In the genomic region with DNA sequence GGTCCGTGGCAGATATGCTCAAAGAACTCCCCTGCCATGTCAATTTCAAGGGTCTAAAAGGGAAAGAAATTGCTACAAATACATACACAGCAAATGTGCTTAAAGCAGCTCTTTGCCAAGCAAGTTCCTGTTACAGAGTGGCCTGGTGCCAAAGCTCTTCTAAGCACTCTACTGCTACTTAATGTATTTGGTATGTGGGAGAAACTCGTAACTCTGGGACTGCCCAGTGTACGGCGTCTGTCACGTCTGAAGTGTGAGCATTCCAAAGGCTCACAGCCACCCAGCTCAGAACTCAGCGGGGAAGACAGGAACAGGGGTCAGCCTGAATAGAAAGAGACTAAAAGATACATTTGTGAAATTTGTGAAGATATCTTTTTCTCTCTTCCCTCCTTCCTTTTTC, we compare ENCODE assay signal across 1 cellular context.
TF ChIP-seq lines count a peak whose summit lies in the region.

No MANE protein-coding gene starts in this region.

TF ChIP-seq in SK-N-SH, 30 proteins besides CTCF, POLR2A, EP300 and RAD21 (continued from another document):
- TF ChIP-seq NFIC (IDR thresholded peaks at IDR 0.05; ENCODE audit: borderline replicate concordance) (peak; percentile 96), NRF1 (IDR thresholded peaks at IDR 0.05; ENCODE audit: low read depth, low read length) (no peak), TCF12 (IDR thresholded peaks at IDR 0.05) (peak; percentile 87), ELF1 (IDR thresholded peaks at IDR 0.05) (no peak; the same call in 1 of the 2 replicates), YY1 (IDR thresholded peaks at IDR 0.05; ENCODE audit: low read depth) (peak; percentile 17; the same call in 1 of the 2 replicates), TEAD4 (IDR thresholded peaks at IDR 0.05; ENCODE audit: borderline replicate concordance, insufficient read depth) (peak; percentile 53; the same call in 1 of the 2 replicates), SMC3 (IDR thresholded peaks at IDR 0.05; ENCODE audit: low read depth, low read length) (peak; percentile 27; the same call in 1 of the 2 replicates), JUND (IDR thresholded peaks at IDR 0.05) (peak; percentile 61), MXI1 (IDR thresholded peaks at IDR 0.05; ENCODE audit: low read depth, low read length) (peak; percentile 65; the same call in 1 of the 2 replicates), POLR2AphosphoS5 (IDR thresholded peaks at IDR 0.05; ENCODE audit: low read depth, low read length) (peak; percentile 71), FOSL2 (IDR thresholded peaks at IDR 0.05; ENCODE audit: borderline replicate concordance, low read depth) (no peak), GABPA (IDR thresholded peaks at IDR 0.05; ENCODE audit: low read depth) (no peak), FOXJ3 (CRISPR knock-in tag; IDR thresholded peaks at IDR 0.05) (peak; percentile 50; the same call in 1 of the 2 replicates), RXRA (IDR thresholded peaks at IDR 0.05; ENCODE audit: borderline replicate concordance, low read depth) (peak; percentile 42; the same call in 1 of the 2 replicates)
- TF ChIP-seq, protein P1, sequence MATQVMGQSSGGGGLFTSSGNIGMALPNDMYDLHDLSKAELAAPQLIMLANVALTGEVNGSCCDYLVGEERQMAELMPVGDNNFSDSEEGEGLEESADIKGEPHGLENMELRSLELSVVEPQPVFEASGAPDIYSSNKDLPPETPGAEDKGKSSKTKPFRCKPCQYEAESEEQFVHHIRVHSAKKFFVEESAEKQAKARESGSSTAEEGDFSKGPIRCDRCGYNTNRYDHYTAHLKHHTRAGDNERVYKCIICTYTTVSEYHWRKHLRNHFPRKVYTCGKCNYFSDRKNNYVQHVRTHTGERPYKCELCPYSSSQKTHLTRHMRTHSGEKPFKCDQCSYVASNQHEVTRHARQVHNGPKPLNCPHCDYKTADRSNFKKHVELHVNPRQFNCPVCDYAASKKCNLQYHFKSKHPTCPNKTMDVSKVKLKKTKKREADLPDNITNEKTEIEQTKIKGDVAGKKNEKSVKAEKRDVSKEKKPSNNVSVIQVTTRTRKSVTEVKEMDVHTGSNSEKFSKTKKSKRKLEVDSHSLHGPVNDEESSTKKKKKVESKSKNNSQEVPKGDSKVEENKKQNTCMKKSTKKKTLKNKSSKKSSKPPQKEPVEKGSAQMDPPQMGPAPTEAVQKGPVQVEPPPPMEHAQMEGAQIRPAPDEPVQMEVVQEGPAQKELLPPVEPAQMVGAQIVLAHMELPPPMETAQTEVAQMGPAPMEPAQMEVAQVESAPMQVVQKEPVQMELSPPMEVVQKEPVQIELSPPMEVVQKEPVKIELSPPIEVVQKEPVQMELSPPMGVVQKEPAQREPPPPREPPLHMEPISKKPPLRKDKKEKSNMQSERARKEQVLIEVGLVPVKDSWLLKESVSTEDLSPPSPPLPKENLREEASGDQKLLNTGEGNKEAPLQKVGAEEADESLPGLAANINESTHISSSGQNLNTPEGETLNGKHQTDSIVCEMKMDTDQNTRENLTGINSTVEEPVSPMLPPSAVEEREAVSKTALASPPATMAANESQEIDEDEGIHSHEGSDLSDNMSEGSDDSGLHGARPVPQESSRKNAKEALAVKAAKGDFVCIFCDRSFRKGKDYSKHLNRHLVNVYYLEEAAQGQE (IDR thresholded peaks at IDR 0.05; ENCODE audit: low read depth, low read length), result peak; percentile 76
- TF ChIP-seq, protein P2, sequence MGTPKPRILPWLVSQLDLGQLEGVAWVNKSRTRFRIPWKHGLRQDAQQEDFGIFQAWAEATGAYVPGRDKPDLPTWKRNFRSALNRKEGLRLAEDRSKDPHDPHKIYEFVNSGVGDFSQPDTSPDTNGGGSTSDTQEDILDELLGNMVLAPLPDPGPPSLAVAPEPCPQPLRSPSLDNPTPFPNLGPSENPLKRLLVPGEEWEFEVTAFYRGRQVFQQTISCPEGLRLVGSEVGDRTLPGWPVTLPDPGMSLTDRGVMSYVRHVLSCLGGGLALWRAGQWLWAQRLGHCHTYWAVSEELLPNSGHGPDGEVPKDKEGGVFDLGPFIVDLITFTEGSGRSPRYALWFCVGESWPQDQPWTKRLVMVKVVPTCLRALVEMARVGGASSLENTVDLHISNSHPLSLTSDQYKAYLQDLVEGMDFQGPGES (IDR thresholded peaks at IDR 0.05; ENCODE audit: low read depth, low read length), result no peak
- TF ChIP-seq, protein P3, sequence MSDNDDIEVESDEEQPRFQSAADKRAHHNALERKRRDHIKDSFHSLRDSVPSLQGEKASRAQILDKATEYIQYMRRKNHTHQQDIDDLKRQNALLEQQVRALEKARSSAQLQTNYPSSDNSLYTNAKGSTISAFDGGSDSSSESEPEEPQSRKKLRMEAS (IDR thresholded peaks at IDR 0.05; ENCODE audit: low read depth), result peak; percentile 44; the same call in 1 of the 2 replicates
